10 cellular contexts compared by ENCODE assay signal in the genomic region with DNA sequence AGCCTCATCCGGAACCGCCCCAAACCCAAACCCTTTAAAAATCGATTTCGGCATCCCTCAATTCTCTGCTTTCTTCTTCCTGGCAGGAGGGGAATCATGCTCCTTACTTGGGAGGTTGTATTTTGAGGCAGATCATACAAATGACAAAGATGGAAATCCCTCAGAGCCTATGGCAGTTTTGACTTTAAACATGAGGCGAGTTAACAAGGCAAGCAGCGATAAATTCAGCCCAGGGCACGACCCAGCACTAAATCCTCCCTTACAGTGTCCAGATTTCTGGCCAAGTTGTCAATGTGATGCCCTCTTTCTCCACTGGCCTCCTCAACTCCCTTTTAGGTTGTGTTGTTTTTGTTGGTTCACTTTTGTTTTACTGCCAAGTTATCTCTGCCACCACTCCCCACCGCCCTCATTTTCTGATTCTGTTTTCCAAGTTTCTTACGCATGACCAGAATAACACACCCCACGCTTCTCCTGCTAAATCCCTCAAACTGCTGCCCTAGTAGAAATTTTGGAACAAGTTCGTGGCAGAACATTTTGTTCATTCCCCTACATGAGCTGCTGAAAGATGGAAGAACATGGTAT.
DNase-seq lines count a peak whose midpoint lies in the region; ATAC-seq and TF ChIP-seq lines count a peak whose summit lies in the region.
"Had no signal": no experiment of that assay in that cellular context is flagged by ENCODE, and none has a peak within 500 bp of the region (broad histone marks: within the 10 kb centered on the region; RNA-seq: fewer than 3 reads in every experiment).

No MANE protein-coding gene starts in this region.

- TF ChIP-seq EP300 in ovary (IDR thresholded peaks at IDR 0.05), result peak; percentile 79

- H3K4me3 Mint-ChIP-seq in CD4-positive, alpha-beta memory T cell, result peak overlapping the region; percentile 75 to 90 (median 82)
- peak overlapping the region; percentile 22 for H3K4me3 Mint-ChIP-seq in activated T-helper 17 cell treated with anti-CD3 and anti-CD28 coated beads, Interleukin-2, amount 50 U/mL, for 72 hours

- H3K27me3 ChIP-seq in CD4-positive, alpha-beta memory T cell (ENCODE audit: insufficient read depth, low read length), result no peaks in the 10 kb centered on the region
- H3K27me3 ChIP-seq in heart right ventricle (peaks cover 0 to 45% (median 0%) of the 10 kb centered on the region in 7 donors), ovary (no peaks in the 10 kb centered on the region)

- WGBS in heart right ventricle, 2 donors, result 53 to 61% methylated on average over 11 of the region's 11 CpGs
- 5 to 8% (median 5%) methylated on average over 11 of the region's 11 CpGs for WGBS in ovary, 3 donors

- peaks cover 8 to 14% of the 10 kb centered on the region in 2 donors for H3K27me3 Mint-ChIP-seq in CD4-positive, alpha-beta memory T cell
- H3K27me3 Mint-ChIP-seq in activated T-helper 17 cell treated with anti-CD3 and anti-CD28 coated beads, Interleukin-2, amount 50 U/mL, for 72 hours, result peaks cover 35% of the 10 kb centered on the region

- H3K4me3 ChIP-seq in CD4-positive, alpha-beta memory T cell (ENCODE audit: low read length in 2 of 2), result no peak overlapping the region
- H3K4me3 ChIP-seq in heart right ventricle (peak overlapping the region in 9 of 10 donors; percentile 33 to 65 (median 58)), ovary (peak overlapping the region; percentile 66)

- no peak for DNase-seq in CD4-positive, alpha-beta memory T cell
- DNase-seq in heart right ventricle, result no peak
- peak; percentile 54 to 72 (median 60) for DNase-seq in ovary
- DNase-seq in GM19238 (ENCODE audit: insufficient read length, low spot score), result no peak
- no peak for DNase-seq in NCI-H524 (lab: John Stamatoyannopoulos, UW)
- DNase-seq in NK-92 treated with Interleukin-12 subunit alpha and Interleukin-12 subunit beta, amount 100 ng/mL, for 24 hours (lab: John Stamatoyannopoulos, UW), result no peak
- DNase-seq: DMS79; stimulated activated CD4-positive, alpha-beta T cell treated with anti-CD3 and anti-CD28 coated beads, Interleukin-4, amount 100 ng/mL, for 1 hour had no signal

- CTCF ChIA-PET in CD4-positive, alpha-beta memory T cell (lab: Charles Lee; ENCODE audit: partially characterized antibody), result no interaction called here

- POLR2A ChIA-PET in CD4-positive, alpha-beta memory T cell (lab: Charles Lee; ENCODE audit: partially characterized antibody), result no interaction called here

- intact Hi-C loops in CD4-positive, alpha-beta memory T cell (cut with micrococcal nuclease), result loop anchor here (5.0 kb wide), 1 partner anchor 67 kb away; no protein-coding TSS in a partner anchor
- intact Hi-C loops in heart right ventricle (cut with DNase I), result loop anchor here in 8 of 10 donors (2.0 to 10.0 kb wide), 12 partner anchors 72 to 355 kb away; partner anchors contain the start of gene GATA6 (in 2 of the 8)
- intact Hi-C loops in ovary (cut with DNase I), result loop anchor here (2.0 to 10.0 kb wide), 8 partner anchors 135 to 208 kb away; no protein-coding TSS in a partner anchor

- H3K4me1 ChIP-seq in CD4-positive, alpha-beta memory T cell (ENCODE audit: insufficient read depth, low read length), result peaks cover 25% of the 10 kb centered on the region
- H3K4me1 ChIP-seq in heart right ventricle, result peaks cover 10 to 60% (median 43%) of the 10 kb centered on the region in 9 donors
- peaks cover 12% of the 10 kb centered on the region for H3K4me1 ChIP-seq in ovary (ENCODE audit: insufficient read depth)

- H3K27ac ChIP-seq in CD4-positive, alpha-beta memory T cell (ENCODE audit: low read depth, low read length), result peak overlapping the region; percentile 21
- H3K27ac ChIP-seq in heart right ventricle, result peak overlapping the region; percentile 88 to 97 (median 94)
- peak overlapping the region; percentile 75 to 89 for H3K27ac ChIP-seq in ovary

- H3K36me3 Mint-ChIP-seq in CD4-positive, alpha-beta memory T cell, result peaks cover 0 to 2% of the 10 kb centered on the region in 2 donors
- no peaks in the 10 kb centered on the region for H3K36me3 Mint-ChIP-seq in activated T-helper 17 cell treated with anti-CD3 and anti-CD28 coated beads, Interleukin-2, amount 50 U/mL, for 72 hours (ENCODE audit: low read depth)

- peak; percentile 30 for TF ChIP-seq POLR2A in ovary (IDR thresholded peaks at IDR 0.05)

- H3K27ac Mint-ChIP-seq in CD4-positive, alpha-beta memory T cell, result peak overlapping the region in 6 of 7 donors; percentile 26 to 89 (median 80)
- H3K27ac Mint-ChIP-seq in activated T-helper 17 cell treated with anti-CD3 and anti-CD28 coated beads, Interleukin-2, amount 50 U/mL, for 72 hours, result no peak overlapping the region

- no peak for ATAC-seq in activated T-helper 17 cell treated with anti-CD3 and anti-CD28 coated beads, Interleukin-2, amount 50 U/mL, for 72 hours (replicated peaks)
- ATAC-seq in heart right ventricle, result peak in 3 of 8 donors; percentile 9 to 16 (median 11)
- ATAC-seq in HG03139 (IDR thresholded peaks at IDR 0.05; ENCODE audit: unreplicated experiment), result no peak

- peaks cover 0 to 3% (median 0%) of the 10 kb centered on the region in 8 donors for H3K9me3 Mint-ChIP-seq in CD4-positive, alpha-beta memory T cell
- peaks cover 4% of the 10 kb centered on the region for H3K9me3 Mint-ChIP-seq in activated T-helper 17 cell treated with anti-CD3 and anti-CD28 coated beads, Interleukin-2, amount 50 U/mL, for 72 hours

- H3K36me3 ChIP-seq in CD4-positive, alpha-beta memory T cell (ENCODE audit: insufficient read depth, low read length), result no peaks in the 10 kb centered on the region
- H3K36me3 ChIP-seq in heart right ventricle, result no peaks in the 10 kb centered on the region
- no peaks in the 10 kb centered on the region for H3K36me3 ChIP-seq in ovary

- H3K4me1 Mint-ChIP-seq in CD4-positive, alpha-beta memory T cell, result peaks cover 12 to 32% (median 19%) of the 10 kb centered on the region in 4 donors
- peaks cover 6% of the 10 kb centered on the region for H3K4me1 Mint-ChIP-seq in activated T-helper 17 cell treated with anti-CD3 and anti-CD28 coated beads, Interleukin-2, amount 50 U/mL, for 72 hours

- H3K9me3 ChIP-seq in CD4-positive, alpha-beta memory T cell (ENCODE audit: control insufficient read depth in 1 of 2, low read length in 2 of 2), result no peaks in the 10 kb centered on the region
- no peaks in the 10 kb centered on the region for H3K9me3 ChIP-seq in heart right ventricle
- H3K9me3 ChIP-seq in ovary, result no peaks in the 10 kb centered on the region

- TF ChIP-seq CTCF in heart right ventricle (IDR thresholded peaks at IDR 0.05) (no peak), ovary (IDR thresholded peaks at IDR 0.05) (peak in 1 of 3 donors; percentile 12)

Comparison
In these comparisons a context has a peak if more than half of its experiments do, and no peak if none do; other contexts are left out.
1. DNase-seq: peak in ovary (5 of 5); none in CD4-positive, alpha-beta memory T cell (0 of 5), heart right ventricle (0 of 2), GM19238 (single experiment), NCI-H524 (0 of 2) and NK-92 treated with Interleukin-12 subunit alpha and Interleukin-12 subunit beta, amount 100 ng/mL, for 24 hours (single experiment).
2. H3K27ac ChIP-seq: peak in every context shown above with its lines; median percentile 94 in heart right ventricle; 82 in ovary; 21 in CD4-positive, alpha-beta memory T cell.
3. H3K4me3 ChIP-seq: peak in heart right ventricle (9 of 10) and ovary (single experiment); none in CD4-positive, alpha-beta memory T cell (0 of 2).